ENCODE assay signal across 8 cellular contexts in genomic region chr19:48674921-48675824, GRCh38.
A peak's percentile ranks its signal among the peaks of the same experiment; 100 is the strongest.
DNase-seq lines count a peak whose midpoint lies in the region; ATAC-seq and TF ChIP-seq lines count a peak whose summit lies in the region.

No MANE protein-coding gene starts in this region.

- no peak overlapping the region for H3K4me3 ChIP-seq in choroid plexus epithelial cell (ENCODE audit: low read depth, low read length)

- ATAC-seq in GM21447 (IDR thresholded peaks at IDR 0.05; ENCODE audit: unreplicated experiment), result no peak

- peak; percentile 88 for TF ChIP-seq CTCF in choroid plexus epithelial cell (conservative IDR thresholded peaks at IDR 0.05; ENCODE audit: low read depth, low read length)

- DNase-seq in AG08395 (ENCODE audit: low spot score) (peak; percentile 93), GOT3 (lab: John Stamatoyannopoulos, UW) (peak; percentile 26), NCI-H524 (lab: John Stamatoyannopoulos, UW) (peak; percentile 84 to 94), choroid plexus epithelial cell (ENCODE audit: low read depth) (peak; percentile 85), left kidney (ENCODE audit: low read depth, low spot score) (peak; percentile 95)
- peak; percentile 85 for DNase-seq in activated CD4-positive, alpha-beta T cell treated with anti-CD3 and anti-CD28 coated beads for 48 hours
- DNase-seq in stimulated activated CD4-positive, alpha-beta T cell treated with anti-CD3 and anti-CD28 coated beads, Interleukin-2, amount 100 ng/mL, for 48 hours, result peak; percentile 75

Comparison
In these comparisons a context has a peak if more than half of its experiments do, and no peak if none do; other contexts are left out.
1. DNase-seq: peak in every context shown above with its lines; median percentile 95 in left kidney; 93 in AG08395; 89 in NCI-H524; 85 in activated CD4-positive, alpha-beta T cell treated with anti-CD3 and anti-CD28 coated beads for 48 hours; 85 in choroid plexus epithelial cell; 75 in stimulated activated CD4-positive, alpha-beta T cell treated with anti-CD3 and anti-CD28 coated beads, Interleukin-2, amount 100 ng/mL, for 48 hours; 26 in GOT3.